ENCODE assay signal across 8 cellular contexts in genomic region chr2:98771771-98772521, GRCh38. TPM values are rescaled to one million over a fixed set of nuclear protein-coding genes. Genes with fewer than 3 reads are reported as not detected.
A peak's percentile ranks its signal among the peaks of the same experiment; 100 is the strongest.
DNase-seq lines count a peak whose midpoint lies in the region; ATAC-seq and TF ChIP-seq lines count a peak whose summit lies in the region.

No MANE protein-coding gene starts in this region.

- WGBS in aorta, 2 donors: 75 to 80% methylated on average over 16 of the region's 16 CpGs

- H3K36me3 ChIP-seq in aorta (ENCODE audit: control insufficient read depth in 1 of 2, insufficient read depth in 2 of 2, low read length in 1 of 2): no peaks in the 10 kb centered on the region
- H3K36me3 ChIP-seq in WERI-Rb-1: no peaks in the 10 kb centered on the region

- no peak overlapping the region for H3K4me3 ChIP-seq in aorta (ENCODE audit: low read length in 2 of 2)
- no peak overlapping the region for H3K4me3 ChIP-seq in WERI-Rb-1 (ENCODE audit: low read depth, low read length)

- peak overlapping the region; percentile 81 for H3K4me3 Mint-ChIP-seq in dendritic cell treated with granulocyte-macrophage colony-stimulating factor and Interleukin-4, amounts not matched to agents 40 ng/mL and 50 ng/mL, for 4 days

- DNase-seq in H4 (ENCODE audit: low spot score) (peak; percentile 75), NCI-H128 (lab: John Stamatoyannopoulos, UW; ENCODE audit: unreplicated experiment) (no peak), aorta (no peak), WERI-Rb-1 (no peak), foreskin keratinocyte (no peak)
- DNase-seq in stimulated activated CD4-positive, alpha-beta T cell treated with anti-CD3 and anti-CD28 coated beads, Interleukin-15, amount 100 ng/mL, for 48 hours (ENCODE audit: low read depth in 2 of 2): peak; percentile 30 to 47

- intact Hi-C loops in dendritic cell treated with granulocyte-macrophage colony-stimulating factor and Interleukin-4, amounts not matched to agents 40 ng/mL and 50 ng/mL, for 4 days (cut with micrococcal nuclease): loop anchor here (2.0 to 5.0 kb wide), 3 partner anchors 35 to 50 kb away; partner anchors contain the start of gene MGAT4A
- intact Hi-C loops in aorta (cut with DNase I): no loop called here

- H3K9me3 ChIP-seq in aorta (ENCODE audit: control insufficient read depth, low read length) (no peaks in the 10 kb centered on the region), WERI-Rb-1 (ENCODE audit: severe bottlenecking) (no peaks in the 10 kb centered on the region)

- H3K4me1 ChIP-seq in aorta (ENCODE audit: control insufficient read depth in 1 of 2, insufficient read depth in 2 of 2, low read length in 2 of 2): no peaks in the 10 kb centered on the region
- H3K4me1 ChIP-seq in foreskin keratinocyte: no peaks in the 10 kb centered on the region

- peaks cover 90% of the 10 kb centered on the region for H3K4me1 Mint-ChIP-seq in dendritic cell treated with granulocyte-macrophage colony-stimulating factor and Interleukin-4, amounts not matched to agents 40 ng/mL and 50 ng/mL, for 4 days (ENCODE audit: low read depth)

- H3K27me3 Mint-ChIP-seq in dendritic cell treated with granulocyte-macrophage colony-stimulating factor and Interleukin-4, amounts not matched to agents 40 ng/mL and 50 ng/mL, for 4 days: no peaks in the 10 kb centered on the region

- H3K27me3 ChIP-seq in aorta (ENCODE audit: control insufficient read depth in 1 of 2, insufficient read depth in 2 of 2, low read length in 1 of 2) (no peaks in the 10 kb centered on the region), WERI-Rb-1 (ENCODE audit: insufficient read depth, low read depth, severe bottlenecking) (no peaks in the 10 kb centered on the region), foreskin keratinocyte (peaks cover 11% of the 10 kb centered on the region)

- H3K27ac ChIP-seq in aorta (ENCODE audit: low read depth in 1 of 2, low read length in 2 of 2): no peak overlapping the region
- H3K27ac ChIP-seq in WERI-Rb-1: no peak overlapping the region
- no peak overlapping the region for H3K27ac ChIP-seq in foreskin keratinocyte

- H3K36me3 Mint-ChIP-seq in dendritic cell treated with granulocyte-macrophage colony-stimulating factor and Interleukin-4, amounts not matched to agents 40 ng/mL and 50 ng/mL, for 4 days (ENCODE audit: low read depth): peaks cover 33% of the 10 kb centered on the region

- peak overlapping the region; percentile 91 for H3K27ac Mint-ChIP-seq in dendritic cell treated with granulocyte-macrophage colony-stimulating factor and Interleukin-4, amounts not matched to agents 40 ng/mL and 50 ng/mL, for 4 days

- no peaks in the 10 kb centered on the region for H3K9me3 Mint-ChIP-seq in dendritic cell treated with granulocyte-macrophage colony-stimulating factor and Interleukin-4, amounts not matched to agents 40 ng/mL and 50 ng/mL, for 4 days

- ATAC-seq in activated CD4-positive, CD25-positive, alpha-beta regulatory T cell treated with anti-CD3 and anti-CD28 coated beads, Interleukin-2, amount 50 U/mL, for 24 hours: peak; percentile 61 to 66
- ATAC-seq in aorta (ENCODE audit: low FRiP score) (no peak), foreskin keratinocyte (no peak)

- no peak for TF ChIP-seq CTCF in WERI-Rb-1 (IDR thresholded peaks at IDR 0.05; ENCODE audit: low read depth, low read length)
- TF ChIP-seq CTCF in foreskin keratinocyte (conservative IDR thresholded peaks at IDR 0.05): no peak

RNA-seq across cellular contexts. Expression of gene MGAT4A, which starts 41.0 kb away (rescaled TPM):
- 5.2 and 5.6 TPM in 2 replicates for total RNA-seq in H4 (2014; rRNA removed; shearing (Covaris generic))
- total RNA-seq in aorta: 10 to 100 TPM; 41.0 to 65.8 TPM
- polyA plus RNA-seq in aorta: 10 to 100 TPM in 1 of 2 donors, 1 to 10 TPM in 1; 4.9 to 18.4 TPM
- 0.31 and 0.63 TPM in 2 replicates for total RNA-seq in foreskin keratinocyte
- polyA plus RNA-seq in foreskin keratinocyte: 0.17 and 0.26 TPM in 2 replicates

Comparison
In these comparisons a context has a peak if more than half of its experiments do, and no peak if none do; other contexts are left out.
1. DNase-seq: peak in H4 (single experiment) and stimulated activated CD4-positive, alpha-beta T cell treated with anti-CD3 and anti-CD28 coated beads, Interleukin-15, amount 100 ng/mL, for 48 hours (2 of 2); none in NCI-H128 (single experiment), aorta (0 of 2), WERI-Rb-1 (single experiment) and foreskin keratinocyte (0 of 2).
2. ATAC-seq: peak in activated CD4-positive, CD25-positive, alpha-beta regulatory T cell treated with anti-CD3 and anti-CD28 coated beads, Interleukin-2, amount 50 U/mL, for 24 hours (2 of 2); none in aorta (single experiment) and foreskin keratinocyte (single experiment).